8 cellular contexts compared by ENCODE assay signal in genomic region chr2:191012845-191013616, GRCh38. TPM values are rescaled to one million over a fixed set of nuclear protein-coding genes. Genes with fewer than 3 reads are reported as not detected.
DNase-seq lines count a peak whose midpoint lies in the region; ATAC-seq and TF ChIP-seq lines count a peak whose summit lies in the region.

No MANE protein-coding gene starts in this region.

- 30 to 32% methylated on average over 11 of the region's 11 CpGs for WGBS in sigmoid colon, 2 donors

- CTCF ChIA-PET in activated CD4-positive, alpha-beta memory T cell treated with anti-CD3 and anti-CD28 coated beads, Interleukin-2, amount 10 ng/mL, durations not matched to agents 7 days and 5 days (lab: Charles Lee): interaction anchor here (0.7 to 2.0 kb wide), 10 partner anchors 11 to 163 kb away, joined by 3 to 14 read pairs (median 4); no protein-coding TSS in a partner anchor

- no peaks in the 10 kb centered on the region for H3K36me3 Mint-ChIP-seq in glutamatergic neuron (ENCODE audit: unreplicated experiment)
- peaks cover 31% of the 10 kb centered on the region for H3K36me3 Mint-ChIP-seq in activated CD4-positive, alpha-beta memory T cell treated with anti-CD3 and anti-CD28 coated beads, Interleukin-2, amount 10 ng/mL, durations not matched to agents 7 days and 5 days (ENCODE audit: low read depth)

- TF ChIP-seq CTCF in OCI-LY3 (IDR thresholded peaks at IDR 0.05; ENCODE audit: low read depth, low read length) (no peak), fibroblast of the aortic adventitia (IDR thresholded peaks at IDR 0.05; ENCODE audit: insufficient read depth, low read length) (no peak), sigmoid colon (IDR thresholded peaks at IDR 0.05) (no peak), glutamatergic neuron (IDR thresholded peaks at IDR 0.05; ENCODE audit: partially characterized antibody, unreplicated experiment) (no peak)

- H3K4me1 ChIP-seq in OCI-LY3 (ENCODE audit: low read length): peaks cover 23% of the 10 kb centered on the region
- peaks cover 0 to 35% (median 25%) of the 10 kb centered on the region in 4 donors for H3K4me1 ChIP-seq in sigmoid colon

- intact Hi-C loops in sigmoid colon (cut with DNase I): loop anchor here (5.0 to 10.0 kb wide), 3 partner anchors 131 to 368 kb away; partner anchors contain the start of genes GLS and NAB1

- no peak for TF ChIP-seq EP300 in sigmoid colon (IDR thresholded peaks at IDR 0.05)

- no peak overlapping the region for H3K27ac Mint-ChIP-seq in glutamatergic neuron (ENCODE audit: unreplicated experiment)
- no peak overlapping the region for H3K27ac Mint-ChIP-seq in activated CD4-positive, alpha-beta memory T cell treated with anti-CD3 and anti-CD28 coated beads, Interleukin-2, amount 10 ng/mL, durations not matched to agents 7 days and 5 days

- H3K9ac ChIP-seq in OCI-LY3 (ENCODE audit: low read length): peak overlapping the region; percentile 85

- H3K4me3 ChIP-seq in OCI-LY3 (ENCODE audit: low read length) (peak overlapping the region; percentile 99), fibroblast of the aortic adventitia (ENCODE audit: low read depth, low read length) (peak overlapping the region; percentile 95), sigmoid colon (peak overlapping the region; percentile 75 to 94 (median 84))

- no peaks in the 10 kb centered on the region for H4K20me1 ChIP-seq in OCI-LY3 (ENCODE audit: insufficient read depth, low read length)

- H3K27ac ChIP-seq in OCI-LY3 (ENCODE audit: low read length) (no peak overlapping the region), sigmoid colon (peak overlapping the region; percentile 92 to 96 (median 94))

- H3K4me2 ChIP-seq in OCI-LY3 (ENCODE audit: low read length): peak overlapping the region; percentile 99

- no peaks in the 10 kb centered on the region for H3K9me3 Mint-ChIP-seq in glutamatergic neuron (ENCODE audit: unreplicated experiment)
- H3K9me3 Mint-ChIP-seq in activated CD4-positive, alpha-beta memory T cell treated with anti-CD3 and anti-CD28 coated beads, Interleukin-2, amount 10 ng/mL, durations not matched to agents 7 days and 5 days: peaks cover 4% of the 10 kb centered on the region

- peak; percentile 2 for ATAC-seq in GM18867 (IDR thresholded peaks at IDR 0.05; ENCODE audit: unreplicated experiment)

- peaks cover 17% of the 10 kb centered on the region for H3K79me2 ChIP-seq in OCI-LY3 (ENCODE audit: low read length)

- POLR2A ChIA-PET in activated CD4-positive, alpha-beta memory T cell treated with anti-CD3 and anti-CD28 coated beads, Interleukin-2, amount 10 ng/mL, durations not matched to agents 7 days and 5 days (lab: Charles Lee): interaction anchor here (0.6 to 8.2 kb wide), 28 partner anchors 7 to 665 kb away, joined by 3 to 167 read pairs (median 6); partner anchors contain the start of genes GLS, NABP1 and STAT4

- peak; percentile 50 for DNase-seq in fibroblast of the aortic adventitia (ENCODE audit: low read depth)
- no peak for DNase-seq in sigmoid colon
- DNase-seq in DMS 273 (lab: John Stamatoyannopoulos, UW; ENCODE audit: unreplicated experiment): no peak
- no peak for DNase-seq in glutamatergic neuron
- DNase-seq in NCI-H2196 (lab: John Stamatoyannopoulos, UW; ENCODE audit: unreplicated experiment): no peak
- no peak for DNase-seq in activated CD4-positive, alpha-beta memory T cell treated with anti-CD3 and anti-CD28 coated beads, Interleukin-2, amount 10 ng/mL, durations not matched to agents 7 days and 5 days

- no peak overlapping the region for H3K4me3 Mint-ChIP-seq in glutamatergic neuron (ENCODE audit: unreplicated experiment)
- H3K4me3 Mint-ChIP-seq in activated CD4-positive, alpha-beta memory T cell treated with anti-CD3 and anti-CD28 coated beads, Interleukin-2, amount 10 ng/mL, durations not matched to agents 7 days and 5 days: no peak overlapping the region

- H3K27me3 ChIP-seq in OCI-LY3 (ENCODE audit: low read depth, low read length) (no peaks in the 10 kb centered on the region), sigmoid colon (no peaks in the 10 kb centered on the region)

- H3K9me3 ChIP-seq in OCI-LY3 (ENCODE audit: insufficient read depth, low read length) (no peaks in the 10 kb centered on the region), sigmoid colon (no peaks in the 10 kb centered on the region)

- peaks cover 19% of the 10 kb centered on the region for H3K36me3 ChIP-seq in OCI-LY3 (replicated peaks; ENCODE audit: low read depth, low read length)
- peaks cover 0 to 21% (median 4%) of the 10 kb centered on the region in 4 donors for H3K36me3 ChIP-seq in sigmoid colon

- H3K4me1 Mint-ChIP-seq in glutamatergic neuron (ENCODE audit: low read depth, unreplicated experiment): no peaks in the 10 kb centered on the region
- peaks cover 42% of the 10 kb centered on the region for H3K4me1 Mint-ChIP-seq in activated CD4-positive, alpha-beta memory T cell treated with anti-CD3 and anti-CD28 coated beads, Interleukin-2, amount 10 ng/mL, durations not matched to agents 7 days and 5 days

- H3K27me3 Mint-ChIP-seq in glutamatergic neuron (ENCODE audit: unreplicated experiment): peaks cover 2% of the 10 kb centered on the region
- no peaks in the 10 kb centered on the region for H3K27me3 Mint-ChIP-seq in activated CD4-positive, alpha-beta memory T cell treated with anti-CD3 and anti-CD28 coated beads, Interleukin-2, amount 10 ng/mL, durations not matched to agents 7 days and 5 days

- TF ChIP-seq POLR2A in sigmoid colon (IDR thresholded peaks at IDR 0.05): no peak

- H2AFZ ChIP-seq in OCI-LY3 (ENCODE audit: low read depth, low read length): peak overlapping the region; percentile 77

RNA-seq across cellular contexts. Expression of gene STAT1, which starts 0.9 kb away (rescaled TPM):
- total RNA-seq in fibroblast of the aortic adventitia (ENCODE audit: low replicate concordance) (116 and 122 TPM in 2 replicates), sigmoid colon (10 to 100 TPM; 47.4 to 78.5 (median 55.8) TPM), glutamatergic neuron (ENCODE audit: unreplicated experiment) (12.4 TPM)
- polyA plus RNA-seq in sigmoid colon: 10 to 100 TPM; 32.8 to 93.8 (median 33.6) TPM
- total RNA-seq in activated CD4-positive, alpha-beta memory T cell treated with anti-CD3 and anti-CD28 coated beads, Interleukin-2, amount 10 ng/mL, durations not matched to agents 7 days and 5 days: 100 to 1,000 TPM; 540 to 547 TPM
